Comparison of ENCODE assay signal across 29 cellular contexts in the genomic region with DNA sequence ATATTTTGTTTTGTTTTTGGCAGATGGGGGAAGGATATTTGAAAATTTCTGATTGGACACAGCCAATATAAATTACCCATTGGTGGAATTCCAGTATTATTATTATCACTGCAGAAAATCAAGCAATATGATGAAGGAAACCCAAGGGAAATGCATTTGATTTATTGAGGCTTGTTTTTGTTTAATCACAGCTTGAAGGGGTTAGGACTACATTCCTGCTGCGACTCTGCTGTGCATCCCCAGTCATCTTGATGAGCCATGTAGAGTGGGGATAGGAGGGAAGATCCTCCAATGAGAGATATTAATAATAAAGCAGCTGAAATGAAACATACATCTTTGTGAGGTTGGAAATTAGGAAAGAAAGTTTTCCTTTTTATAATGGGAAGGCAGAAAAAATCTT.
"Had no signal": no experiment of that assay in that cellular context is flagged by ENCODE, and none has a peak within 500 bp of the region (broad histone marks: within the 10 kb centered on the region; RNA-seq: fewer than 3 reads in every experiment).

No MANE protein-coding gene starts in this region.

- H3K4me3 Mint-ChIP-seq: activated CD4-positive, alpha-beta memory T cell treated with anti-CD3 and anti-CD28 coated beads for 36 hours; activated CD4-positive, alpha-beta T cell treated with anti-CD3 and anti-CD28 coated beads for 36 hours; activated CD4-positive, alpha-beta T cell treated with anti-CD3 and anti-CD28 coated beads, Interleukin-2, amount 10 ng/mL, durations not matched to agents 24 days and 14 days; activated CD8-positive, alpha-beta memory T cell treated with anti-CD3 and anti-CD28 coated beads, Interleukin-2, amount 10 ng/mL, durations not matched to agents 7 days and 5 days; activated CD8-positive, alpha-beta T cell treated with anti-CD3 and anti-CD28 coated beads, Interleukin-2, amount 10 ng/mL, durations not matched to agents 7 days and 5 days; activated naive CD4-positive, alpha-beta T cell treated with anti-CD3 and anti-CD28 coated beads for 36 hours; activated naive CD4-positive, alpha-beta T cell treated with anti-CD3 and anti-CD28 coated beads, Interleukin-2, amount 50 U/mL, for 24 hours; activated naive CD8-positive, alpha-beta T cell treated with anti-CD3 and anti-CD28 coated beads for 36 hours; activated naive CD8-positive, alpha-beta T cell treated with anti-CD3 and anti-CD28 coated beads, Interleukin-2, amount 50 U/mL, for 24 hours; activated T-helper 1 cell treated with anti-CD3 and anti-CD28 coated beads, Interleukin-12 subunit alpha, Interleukin-12 subunit beta, Interleukin-2, Interleukin-4 antibody, amounts not matched to agents 30 ng/mL and 10 ng/mL and 1 ng/mL, durations not matched to agents 14 hours and 24 hours and 36 hours had no signal

- H3K4me1 ChIP-seq: adrenal gland, body of pancreas had no signal

- DNase-seq: activated CD4-positive, alpha-beta memory T cell treated with anti-CD3 and anti-CD28 coated beads for 36 hours; activated CD4-positive, alpha-beta T cell treated with anti-CD3 and anti-CD28 coated beads for 36 hours; activated CD4-positive, alpha-beta T cell treated with anti-CD3 and anti-CD28 coated beads, Interleukin-2, amount 10 ng/mL, durations not matched to agents 24 days and 14 days; activated CD4-positive, CD25-positive, alpha-beta regulatory T cell; activated CD4-positive, CD25-positive, alpha-beta regulatory T cell treated with anti-CD3 and anti-CD28 coated beads, Interleukin-2, amount 50 U/mL, for 72 hours; activated CD8-positive, alpha-beta memory T cell treated with anti-CD3 and anti-CD28 coated beads, Interleukin-2, amount 10 ng/mL, durations not matched to agents 7 days and 5 days; activated CD8-positive, alpha-beta memory T cell treated with anti-CD3 and anti-CD28 coated beads, Interleukin-2, amount 50 U/mL, for 4 hours; activated CD8-positive, alpha-beta T cell treated with anti-CD3 and anti-CD28 coated beads, Interleukin-2, amount 10 ng/mL, durations not matched to agents 7 days and 5 days; activated effector memory CD4-positive, alpha-beta T cell treated with anti-CD3 and anti-CD28 coated beads, Interleukin-2, amount 50 U/mL, for 16 hours; activated naive CD4-positive, alpha-beta T cell treated with anti-CD3 and anti-CD28 coated beads for 36 hours; activated naive CD8-positive, alpha-beta T cell treated with anti-CD3 and anti-CD28 coated beads for 36 hours; activated naive CD8-positive, alpha-beta T cell treated with anti-CD3 and anti-CD28 coated beads, Interleukin-2, amount 50 U/mL, for 24 hours; activated T-cell treated with anti-CD3 and anti-CD28 coated beads, Interleukin-2, amount 50 U/mL, for 1 hour; activated T-cell treated with anti-CD3 and anti-CD28 coated beads, Interleukin-2, amount 50 U/mL, for 48 hours; adrenal gland; amygdala; aorta; body of pancreas; caudate nucleus; cortex of kidney; dermis blood vessel endothelial cell; effector CD4-positive, alpha-beta T cell; esophagus squamous epithelium; head of caudate nucleus; T-helper 2 cell had no signal

- ATAC-seq: activated CD4-positive, alpha-beta T cell treated with anti-CD3 and anti-CD28 coated beads for 36 hours; activated CD8-positive, alpha-beta memory T cell treated with anti-CD3 and anti-CD28 coated beads, Interleukin-2, amount 10 ng/mL, durations not matched to agents 7 days and 5 days; activated CD8-positive, alpha-beta T cell treated with anti-CD3 and anti-CD28 coated beads, Interleukin-2, amount 10 ng/mL, durations not matched to agents 7 days and 5 days; activated naive CD8-positive, alpha-beta T cell treated with anti-CD3 and anti-CD28 coated beads, Interleukin-2, amount 50 U/mL, for 24 hours; body of pancreas had no signal

- H3K36me3 Mint-ChIP-seq: activated CD4-positive, alpha-beta memory T cell treated with anti-CD3 and anti-CD28 coated beads for 36 hours; activated CD8-positive, alpha-beta memory T cell treated with anti-CD3 and anti-CD28 coated beads, Interleukin-2, amount 10 ng/mL, durations not matched to agents 7 days and 5 days; activated naive CD4-positive, alpha-beta T cell treated with anti-CD3 and anti-CD28 coated beads, Interleukin-2, amount 50 U/mL, for 24 hours; activated naive CD8-positive, alpha-beta T cell treated with anti-CD3 and anti-CD28 coated beads for 36 hours had no signal

- H3K9me3 Mint-ChIP-seq: activated CD4-positive, alpha-beta memory T cell treated with anti-CD3 and anti-CD28 coated beads for 36 hours; activated CD4-positive, alpha-beta T cell treated with anti-CD3 and anti-CD28 coated beads, Interleukin-2, amount 10 ng/mL, durations not matched to agents 24 days and 14 days; activated naive CD4-positive, alpha-beta T cell treated with anti-CD3 and anti-CD28 coated beads for 36 hours; activated naive CD4-positive, alpha-beta T cell treated with anti-CD3 and anti-CD28 coated beads, Interleukin-2, amount 50 U/mL, for 24 hours; activated naive CD8-positive, alpha-beta T cell treated with anti-CD3 and anti-CD28 coated beads for 36 hours; activated naive CD8-positive, alpha-beta T cell treated with anti-CD3 and anti-CD28 coated beads, Interleukin-2, amount 50 U/mL, for 24 hours; activated T-helper 1 cell treated with anti-CD3 and anti-CD28 coated beads, Interleukin-12 subunit alpha, Interleukin-12 subunit beta, Interleukin-2, Interleukin-4 antibody, amounts not matched to agents 30 ng/mL and 10 ng/mL and 1 ng/mL, durations not matched to agents 14 hours and 24 hours and 36 hours; activated T-helper 2 cell treated with anti-CD3 and anti-CD28 coated beads, Interferon-gamma antibody, Interleukin-2, Interleukin-4, amounts not matched to agents 10 μg/mL and 5 μg/mL and 100 μg/mL, durations not matched to agents 14 hours and 24 hours and 36 hours had no signal

- H3K4me1 Mint-ChIP-seq: activated CD4-positive, alpha-beta T cell treated with anti-CD3 and anti-CD28 coated beads for 36 hours; activated CD4-positive, alpha-beta T cell treated with anti-CD3 and anti-CD28 coated beads, Interleukin-2, amount 10 ng/mL, durations not matched to agents 24 days and 14 days; activated CD8-positive, alpha-beta memory T cell treated with anti-CD3 and anti-CD28 coated beads, Interleukin-2, amount 10 ng/mL, durations not matched to agents 7 days and 5 days; activated naive CD4-positive, alpha-beta T cell treated with anti-CD3 and anti-CD28 coated beads, Interleukin-2, amount 50 U/mL, for 24 hours; activated naive CD8-positive, alpha-beta T cell treated with anti-CD3 and anti-CD28 coated beads for 36 hours; activated naive CD8-positive, alpha-beta T cell treated with anti-CD3 and anti-CD28 coated beads, Interleukin-2, amount 50 U/mL, for 24 hours had no signal

- H3K27ac Mint-ChIP-seq: activated CD4-positive, alpha-beta memory T cell treated with anti-CD3 and anti-CD28 coated beads for 36 hours; activated CD4-positive, alpha-beta T cell treated with anti-CD3 and anti-CD28 coated beads for 36 hours; activated CD4-positive, alpha-beta T cell treated with anti-CD3 and anti-CD28 coated beads, Interleukin-2, amount 10 ng/mL, durations not matched to agents 24 days and 14 days; activated CD8-positive, alpha-beta memory T cell treated with anti-CD3 and anti-CD28 coated beads, Interleukin-2, amount 10 ng/mL, durations not matched to agents 7 days and 5 days; activated CD8-positive, alpha-beta T cell treated with anti-CD3 and anti-CD28 coated beads, Interleukin-2, amount 10 ng/mL, durations not matched to agents 7 days and 5 days; activated naive CD4-positive, alpha-beta T cell treated with anti-CD3 and anti-CD28 coated beads for 36 hours; activated naive CD4-positive, alpha-beta T cell treated with anti-CD3 and anti-CD28 coated beads, Interleukin-2, amount 50 U/mL, for 24 hours; activated naive CD8-positive, alpha-beta T cell treated with anti-CD3 and anti-CD28 coated beads for 36 hours; activated naive CD8-positive, alpha-beta T cell treated with anti-CD3 and anti-CD28 coated beads, Interleukin-2, amount 50 U/mL, for 24 hours; activated T-helper 1 cell treated with anti-CD3 and anti-CD28 coated beads, Interleukin-12 subunit alpha, Interleukin-12 subunit beta, Interleukin-2, Interleukin-4 antibody, amounts not matched to agents 30 ng/mL and 10 ng/mL and 1 ng/mL, durations not matched to agents 14 hours and 24 hours and 36 hours; activated T-helper 2 cell treated with anti-CD3 and anti-CD28 coated beads, Interferon-gamma antibody, Interleukin-2, Interleukin-4, amounts not matched to agents 10 μg/mL and 5 μg/mL and 100 μg/mL, durations not matched to agents 14 hours and 24 hours and 36 hours had no signal

- H3K4me3 ChIP-seq: adrenal gland, body of pancreas, esophagus squamous epithelium had no signal

- H3K27ac ChIP-seq: adrenal gland, body of pancreas, epithelial cell of prostate, esophagus squamous epithelium had no signal

- H3K27me3 ChIP-seq: adrenal gland, body of pancreas, esophagus squamous epithelium had no signal

- H3K36me3 ChIP-seq: adrenal gland, esophagus squamous epithelium had no signal

- H3K9me3 ChIP-seq: adrenal gland, body of pancreas, esophagus squamous epithelium had no signal
